Comparison of ENCODE assay signal across 24 cellular contexts in genomic region chr14:92774563-92774962, GRCh38. TPM values are rescaled to one million over a fixed set of nuclear protein-coding genes. Genes with fewer than 3 reads are reported as not detected.
A peak's percentile ranks its signal among the peaks of the same experiment; 100 is the strongest.
DNase-seq lines count a peak whose midpoint lies in the region; ATAC-seq and TF ChIP-seq lines count a peak whose summit lies in the region.
"Had no signal": no experiment of that assay in that cellular context is flagged by ENCODE, and none has a peak within 500 bp of the region (broad histone marks: within the 10 kb centered on the region; RNA-seq: fewer than 3 reads in every experiment).

No MANE protein-coding gene starts in this region.

- no peak for TF ChIP-seq EP300 in esophagus muscularis mucosa (IDR thresholded peaks at IDR 0.05)

- no peaks in the 10 kb centered on the region for H3K9me3 ChIP-seq in T-helper 17 cell (ENCODE audit: control insufficient read depth, low read length, poor library complexity, severe bottlenecking)
- no peaks in the 10 kb centered on the region for H3K9me3 ChIP-seq in hepatocyte (ENCODE audit: low read depth)
- H3K9me3 ChIP-seq in esophagus muscularis mucosa: no peaks in the 10 kb centered on the region
- H3K9me3 ChIP-seq: sigmoid colon, SJSA1, thoracic aorta, uterus had no signal

- H4K20me1 ChIP-seq in hepatocyte (ENCODE audit: insufficient read depth, poor library complexity, severe bottlenecking): no peaks in the 10 kb centered on the region

- no peak for TF ChIP-seq CTCF in hepatocyte (IDR thresholded peaks at IDR 0.05; ENCODE audit: poor library complexity)
- no peak for TF ChIP-seq CTCF in esophagus muscularis mucosa (IDR thresholded peaks at IDR 0.05)

- TF ChIP-seq POLR2A in esophagus muscularis mucosa (IDR thresholded peaks at IDR 0.05; ENCODE audit: low read depth): no peak

- H3K27me3 ChIP-seq in hepatocyte (no peaks in the 10 kb centered on the region), esophagus muscularis mucosa (no peaks in the 10 kb centered on the region)
- H3K27me3 ChIP-seq: sigmoid colon, SJSA1, uterus had no signal

- 87% methylated on average over 8 of the region's 8 CpGs for WGBS in hepatocyte (ENCODE audit: low lambda C conversion rate, missing lambda C conversion rate)
- 79% methylated on average over 8 of the region's 8 CpGs for WGBS in esophagus muscularis mucosa

- H3K27me3 Mint-ChIP-seq in activated CD4-positive, alpha-beta T cell treated with anti-CD3 and anti-CD28 coated beads, Interleukin-2, amount 10 ng/mL, durations not matched to agents 24 days and 14 days: peaks cover 26% of the 10 kb centered on the region
- H3K27me3 Mint-ChIP-seq in T-helper 17 cell: no peaks in the 10 kb centered on the region
- H3K27me3 Mint-ChIP-seq in stimulated activated memory B cell treated with anti-CD40 and anti-IgM and Interleukin-4, amounts not matched to agents 10 μg/mL and 1 μg/mL and 100 μg/mL, for 72 hours: no peaks in the 10 kb centered on the region
- H3K27me3 Mint-ChIP-seq: activated CD4-positive, alpha-beta T cell treated with anti-CD3 and anti-CD28 coated beads for 36 hours; T-cell had no signal

- peak overlapping the region; percentile 68 for H3K27ac Mint-ChIP-seq in activated CD4-positive, alpha-beta T cell treated with anti-CD3 and anti-CD28 coated beads, Interleukin-2, amount 10 ng/mL, durations not matched to agents 24 days and 14 days
- peak overlapping the region; percentile 21 for H3K27ac Mint-ChIP-seq in T-helper 17 cell
- H3K27ac Mint-ChIP-seq in stimulated activated memory B cell treated with anti-CD40 and anti-IgM and Interleukin-4, amounts not matched to agents 10 μg/mL and 1 μg/mL and 100 μg/mL, for 72 hours: peak overlapping the region; percentile 74
- H3K27ac Mint-ChIP-seq: activated CD4-positive, alpha-beta T cell treated with anti-CD3 and anti-CD28 coated beads for 36 hours; HFFc6; progenitor cell of endocrine pancreas; stimulated activated naive CD8-positive, alpha-beta T cell treated with anti-CD3 and anti-CD28 coated beads, Interleukin-15, Interleukin-2, amounts not matched to agents 100 ng/mL and 50 ng/mL, for 24 hours; T-cell had no signal

- H3K4me3 Mint-ChIP-seq in activated CD4-positive, alpha-beta T cell treated with anti-CD3 and anti-CD28 coated beads, Interleukin-2, amount 10 ng/mL, durations not matched to agents 24 days and 14 days: no peak overlapping the region
- H3K4me3 Mint-ChIP-seq in T-helper 17 cell: no peak overlapping the region
- H3K4me3 Mint-ChIP-seq in stimulated activated memory B cell treated with anti-CD40 and anti-IgM and Interleukin-4, amounts not matched to agents 10 μg/mL and 1 μg/mL and 100 μg/mL, for 72 hours: no peak overlapping the region
- H3K4me3 Mint-ChIP-seq: activated CD4-positive, alpha-beta T cell treated with anti-CD3 and anti-CD28 coated beads for 36 hours; HFFc6; stimulated activated naive CD8-positive, alpha-beta T cell treated with anti-CD3 and anti-CD28 coated beads, Interleukin-15, Interleukin-2, amounts not matched to agents 100 ng/mL and 50 ng/mL, for 24 hours; T-cell had no signal

- H3K4me3 ChIP-seq in hepatocyte: no peak overlapping the region
- no peak overlapping the region for H3K4me3 ChIP-seq in esophagus muscularis mucosa
- H3K4me3 ChIP-seq: sigmoid colon, SJSA1, thoracic aorta, uterus had no signal

- H3K9me2 ChIP-seq in hepatocyte (replicated peaks; ENCODE audit: insufficient read depth): no peaks in the 10 kb centered on the region

- H3K36me3 ChIP-seq in hepatocyte (replicated peaks; ENCODE audit: insufficient read depth, low read depth): no peaks in the 10 kb centered on the region
- H3K36me3 ChIP-seq in esophagus muscularis mucosa: no peaks in the 10 kb centered on the region
- H3K36me3 ChIP-seq: sigmoid colon, SJSA1, thoracic aorta, uterus had no signal

- no peaks in the 10 kb centered on the region for H3K9me3 Mint-ChIP-seq in activated CD4-positive, alpha-beta T cell treated with anti-CD3 and anti-CD28 coated beads, Interleukin-2, amount 10 ng/mL, durations not matched to agents 24 days and 14 days
- H3K9me3 Mint-ChIP-seq in stimulated activated memory B cell treated with anti-CD40 and anti-IgM and Interleukin-4, amounts not matched to agents 10 μg/mL and 1 μg/mL and 100 μg/mL, for 72 hours: no peaks in the 10 kb centered on the region
- H3K9me3 Mint-ChIP-seq: HFFc6; stimulated activated naive CD8-positive, alpha-beta T cell treated with anti-CD3 and anti-CD28 coated beads, Interleukin-15, Interleukin-2, amounts not matched to agents 100 ng/mL and 50 ng/mL, for 24 hours; T-cell had no signal

- H3K27ac ChIP-seq in hepatocyte (peak overlapping the region; percentile 85), esophagus muscularis mucosa (replicated peaks in 1 of 4) (no peak overlapping the region)
- H3K27ac ChIP-seq: SJSA1, thoracic aorta, uterus had no signal

- H2AFZ ChIP-seq in hepatocyte: no peak overlapping the region

- no peak overlapping the region for H3K4me2 ChIP-seq in hepatocyte

- intact Hi-C loops in activated CD4-positive, alpha-beta T cell treated with anti-CD3 and anti-CD28 coated beads, Interleukin-2, amount 10 ng/mL, durations not matched to agents 24 days and 14 days (cut with micrococcal nuclease): no loop called here
- intact Hi-C loops in esophagus muscularis mucosa (cut with DNase I): no loop called here

- H3K4me1 Mint-ChIP-seq in activated CD4-positive, alpha-beta T cell treated with anti-CD3 and anti-CD28 coated beads, Interleukin-2, amount 10 ng/mL, durations not matched to agents 24 days and 14 days: peaks cover 18% of the 10 kb centered on the region
- peaks cover 3% of the 10 kb centered on the region for H3K4me1 Mint-ChIP-seq in T-helper 17 cell
- H3K4me1 Mint-ChIP-seq in stimulated activated memory B cell treated with anti-CD40 and anti-IgM and Interleukin-4, amounts not matched to agents 10 μg/mL and 1 μg/mL and 100 μg/mL, for 72 hours: peaks cover 60% of the 10 kb centered on the region

- no peaks in the 10 kb centered on the region for H3K4me1 ChIP-seq in hepatocyte (ENCODE audit: insufficient read depth)
- no peaks in the 10 kb centered on the region for H3K4me1 ChIP-seq in esophagus muscularis mucosa
- H3K4me1 ChIP-seq: sigmoid colon, SJSA1, uterus had no signal

- H3K79me2 ChIP-seq in hepatocyte: no peaks in the 10 kb centered on the region

- no peak for DNase-seq in activated CD4-positive, alpha-beta T cell treated with anti-CD3 and anti-CD28 coated beads, Interleukin-2, amount 10 ng/mL, durations not matched to agents 24 days and 14 days
- no peak for DNase-seq in activated CD4-positive, alpha-beta T cell treated with anti-CD3 and anti-CD28 coated beads, Interleukin-2, amount 50 U/mL, for 4 hours
- no peak for DNase-seq in T-helper 17 cell
- no peak for DNase-seq in hepatocyte (ENCODE audit: low spot score)
- no peak for DNase-seq in stimulated activated CD4-positive, alpha-beta T cell treated with anti-CD3 and anti-CD28 coated beads, Interleukin-15, amount 100 ng/mL, for 24 hours
- no peak for DNase-seq in esophagus muscularis mucosa (ENCODE audit: extremely low spot score)
- DNase-seq: 8988T; activated CD8-positive, alpha-beta memory T cell treated with anti-CD3 and anti-CD28 coated beads for 24 hours; cerebellar nuclear complex; GOT3; HFFc6; NCI-H1694 treated with DMSO at 0.1 percent for 48 hours; NCI-H510A treated with DMSO at 0.1 percent for 48 hours; sigmoid colon; T-cell; uterus had no signal

- no peaks in the 10 kb centered on the region for H3K36me3 Mint-ChIP-seq in activated CD4-positive, alpha-beta T cell treated with anti-CD3 and anti-CD28 coated beads, Interleukin-2, amount 10 ng/mL, durations not matched to agents 24 days and 14 days (ENCODE audit: low read depth)
- peaks cover 2% of the 10 kb centered on the region for H3K36me3 Mint-ChIP-seq in T-helper 17 cell (ENCODE audit: low read depth)
- no peaks in the 10 kb centered on the region for H3K36me3 Mint-ChIP-seq in stimulated activated memory B cell treated with anti-CD40 and anti-IgM and Interleukin-4, amounts not matched to agents 10 μg/mL and 1 μg/mL and 100 μg/mL, for 72 hours
- H3K36me3 Mint-ChIP-seq: T-cell had no signal

- ATAC-seq in T-helper 17 cell: no peak
- ATAC-seq in stimulated activated memory B cell treated with anti-CD40 and anti-IgM and Interleukin-4, amounts not matched to agents 10 μg/mL and 1 μg/mL and 100 μg/mL, for 72 hours: no peak
- ATAC-seq in GM21528 (IDR thresholded peaks at IDR 0.05; ENCODE audit: low FRiP score, unreplicated experiment): no peak
- ATAC-seq: Panc1 had no signal

RNA-seq across cellular contexts. Expression of gene GOLGA5, which starts 19.5 kb away (rescaled TPM):
- 20.1 and 20.8 TPM in 2 replicates for total RNA-seq in activated CD4-positive, alpha-beta T cell treated with anti-CD3 and anti-CD28 coated beads, Interleukin-2, amount 10 ng/mL, durations not matched to agents 24 days and 14 days
- total RNA-seq in T-helper 17 cell (10 to 100 TPM; 12.0 to 12.4 TPM), hepatocyte (62.4 and 63.9 TPM in 2 replicates), esophagus muscularis mucosa (10 to 100 TPM; 33.0 to 35.4 (median 34.3) TPM)
- polyA plus RNA-seq in hepatocyte: 50.0 and 52.7 TPM in 2 replicates

RNA-seq across cellular contexts. Expression of gene LGMN, which starts 26.1 kb away (rescaled TPM):
- 1.4 and 2.1 TPM in 2 replicates for total RNA-seq in activated CD4-positive, alpha-beta T cell treated with anti-CD3 and anti-CD28 coated beads, Interleukin-2, amount 10 ng/mL, durations not matched to agents 24 days and 14 days
- total RNA-seq in T-helper 17 cell (1 to 10 TPM; 5.2 to 8.3 TPM), hepatocyte (125 and 130 TPM in 2 replicates), esophagus muscularis mucosa (100 to 1,000 TPM in 1 of 4 donors, 10 to 100 TPM in 3; 64.2 to 110 (median 71.5) TPM)
- polyA plus RNA-seq in hepatocyte: 139 and 169 TPM in 2 replicates

Comparison
In these comparisons a context has a peak if more than half of its experiments do, and no peak if none do; other contexts are left out.
1. H3K27ac Mint-ChIP-seq: peak in every context shown above with its lines; median percentile 74 in stimulated activated memory B cell treated with anti-CD40 and anti-IgM and Interleukin-4, amounts not matched to agents 10 μg/mL and 1 μg/mL and 100 μg/mL, for 72 hours; 68 in activated CD4-positive, alpha-beta T cell treated with anti-CD3 and anti-CD28 coated beads, Interleukin-2, amount 10 ng/mL, durations not matched to agents 24 days and 14 days; 21 in T-helper 17 cell.
2. RNA of gene LGMN, which starts 26.1 kb away (total RNA-seq): 125 to 130 TPM in hepatocyte and 64.2 to 110 TPM in esophagus muscularis mucosa; 5.2 to 8.3 TPM in T-helper 17 cell and 1.4 to 2.1 TPM in activated CD4-positive, alpha-beta T cell treated with anti-CD3 and anti-CD28 coated beads, Interleukin-2, amount 10 ng/mL, durations not matched to agents 24 days and 14 days; every median in the first group is over 4 times any median in the second.